In genomic region chr2:39150102-39150562, GRCh38 we compare ENCODE assay signal across 1 cellular context.
TF ChIP-seq lines count a peak whose summit lies in the region.

No MANE protein-coding gene starts in this region.

TF ChIP-seq in K562, 482 proteins besides CTCF, POLR2A, EP300 and RAD21 (continued from another document and continues in another):
- TF ChIP-seq ZNF76 (CRISPR knock-in tag; IDR thresholded peaks at IDR 0.05; ENCODE audit: borderline replicate concordance), result peak; percentile 96
- TF ChIP-seq CBX5 (IDR thresholded peaks at IDR 0.05; ENCODE audit: borderline replicate concordance, low read depth), result no peak
- no peak for TF ChIP-seq RERE (CRISPR knock-in tag; IDR thresholded peaks at IDR 0.05; ENCODE audit: borderline replicate concordance)
- TF ChIP-seq SFPQ (IDR thresholded peaks at IDR 0.05; ENCODE audit: low read depth, low read length), result no peak
- peak; percentile 85 for TF ChIP-seq ZNF445 (CRISPR knock-in tag; IDR thresholded peaks at IDR 0.05; ENCODE audit: low read depth)
- peak; percentile 91 for TF ChIP-seq ZNF57 (CRISPR knock-in tag; IDR thresholded peaks at IDR 0.05)
- peak; percentile 71 for TF ChIP-seq REST (CRISPR knock-in tag; IDR thresholded peaks at IDR 0.05; ENCODE audit: low read depth)
- no peak for TF ChIP-seq ZNF551 (CRISPR knock-in tag; IDR thresholded peaks at IDR 0.05)
- TF ChIP-seq MEF2D (tag; conservative IDR thresholded peaks at IDR 0.05; ENCODE audit: low read depth), result peak; percentile 94
- TF ChIP-seq SUPT5H (IDR thresholded peaks at IDR 0.05), result no peak
- TF ChIP-seq ZNF3 (CRISPR knock-in tag; IDR thresholded peaks at IDR 0.05), result 0 out of 2 replicates have a peak, but pooled peaks have one; percentile 25
- TF ChIP-seq NR2F6 (CRISPR knock-in tag; IDR thresholded peaks at IDR 0.05), result no peak
- 0 out of 2 replicates have a peak, but pooled peaks have one; percentile 10 for TF ChIP-seq ZNF174 (CRISPR knock-in tag; IDR thresholded peaks at IDR 0.05)
- peak; percentile 57 for TF ChIP-seq USF2 (CRISPR knock-in tag; IDR thresholded peaks at IDR 0.05)
- no peak for TF ChIP-seq UBTF (IDR thresholded peaks at IDR 0.05; ENCODE audit: borderline replicate concordance in 1 of 2, low read depth in 2 of 2, low read length in 2 of 2)
- no peak for TF ChIP-seq ETV6 (IDR thresholded peaks at IDR 0.05; ENCODE audit: borderline replicate concordance in 1 of 2, low read depth in 2 of 2, low read length in 1 of 2)
- no peak for TF ChIP-seq ETV6 (CRISPR knock-in tag; IDR thresholded peaks at IDR 0.05; ENCODE audit: borderline replicate concordance)
- TF ChIP-seq ZBTB8A (IDR thresholded peaks at IDR 0.05; ENCODE audit: partially characterized antibody), result no peak
- no peak for TF ChIP-seq FIP1L1 (IDR thresholded peaks at IDR 0.05; ENCODE audit: low read depth, low read length, poor library complexity, severe bottlenecking)
- peak; percentile 63; the same call in 1 of the 2 replicates for TF ChIP-seq PPARD (CRISPR knock-in tag; IDR thresholded peaks at IDR 0.05)
- 0 out of 2 replicates have a peak, but pooled peaks have one; percentile 14 for TF ChIP-seq ZNF696 (CRISPR knock-in tag; conservative IDR thresholded peaks at IDR 0.05)
- no peak for TF ChIP-seq PRMT5 (CRISPR knock-in tag; IDR thresholded peaks at IDR 0.05)
- TF ChIP-seq CSDE1 (IDR thresholded peaks at IDR 0.05), result no peak
- TF ChIP-seq ZNF449 (CRISPR knock-in tag; IDR thresholded peaks at IDR 0.05), result peak; percentile 93
- no peak for TF ChIP-seq SMC3 (conservative IDR thresholded peaks at IDR 0.05; ENCODE audit: insufficient read depth, low read depth, low read length)
- TF ChIP-seq FOXM1 (IDR thresholded peaks at IDR 0.05; ENCODE audit: low read depth), result peak; percentile 22; the same call in 1 of the 2 replicates
- no peak for TF ChIP-seq FOXM1 (CRISPR knock-in tag; IDR thresholded peaks at IDR 0.05; ENCODE audit: low read depth)
- TF ChIP-seq MXI1 (IDR thresholded peaks at IDR 0.05; ENCODE audit: low read depth, low read length), result no peak
- TF ChIP-seq XRCC4 (IDR thresholded peaks at IDR 0.05; ENCODE audit: extremely low read depth, insufficient read depth, insufficient read length), result no peak
- TF ChIP-seq CBFA2T3 (IDR thresholded peaks at IDR 0.05), result peak; percentile 70
- TF ChIP-seq ZBTB1 (CRISPR knock-in tag; IDR thresholded peaks at IDR 0.05; ENCODE audit: borderline replicate concordance, low read depth), result no peak
- peak; percentile 24 for TF ChIP-seq MEIS2 (IDR thresholded peaks at IDR 0.05; ENCODE audit: partially characterized antibody)
- TF ChIP-seq FOXA1 (IDR thresholded peaks at IDR 0.05; ENCODE audit: borderline replicate concordance), result no peak
- no peak for TF ChIP-seq HNRNPUL1 (IDR thresholded peaks at IDR 0.05; ENCODE audit: low read length)
- TF ChIP-seq NCOA2 (IDR thresholded peaks at IDR 0.05; ENCODE audit: partially characterized antibody in 2 of 2), result no peak
- peak; percentile 76 for TF ChIP-seq TCF3 (CRISPR knock-in tag; IDR thresholded peaks at IDR 0.05)
- TF ChIP-seq HDAC1 (IDR thresholded peaks at IDR 0.05), result peak in 1 of 2 experiments; percentile 54; a peak in 1 of 4 replicates
- TF ChIP-seq GABPB1 (CRISPR knock-in tag; IDR thresholded peaks at IDR 0.05), result no peak
- TF ChIP-seq ZNF23 (CRISPR knock-in tag; IDR thresholded peaks at IDR 0.05), result peak; percentile 85
- TF ChIP-seq RFX1 (IDR thresholded peaks at IDR 0.05), result no peak
- no peak for TF ChIP-seq DACH1 (IDR thresholded peaks at IDR 0.05; ENCODE audit: partially characterized antibody)
- TF ChIP-seq ILK (tag; IDR thresholded peaks at IDR 0.05; ENCODE audit: borderline replicate concordance, low read depth), result peak; percentile 82
- peak in 1 of 2 experiments; percentile 98; a peak in 2 of 4 replicates for TF ChIP-seq MAZ (CRISPR knock-in tag; conservative IDR thresholded peaks at IDR 0.05 in 1 of 2, IDR thresholded peaks at IDR 0.05 in 1 of 2)
- TF ChIP-seq ETS1 (conservative IDR thresholded peaks at IDR 0.05; ENCODE audit: control insufficient read depth, low read depth, low read length), result no peak
- peak; percentile 93; the same call in 1 of the 2 replicates for TF ChIP-seq ZNF165 (CRISPR knock-in tag; IDR thresholded peaks at IDR 0.05; ENCODE audit: borderline replicate concordance)
- peak; percentile 41; the same call in 1 of the 2 replicates for TF ChIP-seq SMARCE1 (IDR thresholded peaks at IDR 0.05)
- peak; percentile 83; the same call in 1 of the 2 replicates for TF ChIP-seq TAF7 (tag; IDR thresholded peaks at IDR 0.05)
- no peak for TF ChIP-seq FOXP4 (CRISPR knock-in tag; IDR thresholded peaks at IDR 0.05; ENCODE audit: borderline replicate concordance)
- TF ChIP-seq ZEB2 (IDR thresholded peaks at IDR 0.05), result no peak
